In genomic region chr19:58060231-58060630, GRCh38 we compare ENCODE assay signal across 13 cellular contexts. TPM values are rescaled to one million over a fixed set of nuclear protein-coding genes. Genes with fewer than 3 reads are reported as not detected.
DNase-seq lines count a peak whose midpoint lies in the region; ATAC-seq, FAIRE-seq and TF ChIP-seq lines count a peak whose summit lies in the region.
"Had no signal": no experiment of that assay in that cellular context is flagged by ENCODE, and none has a peak within 500 bp of the region (broad histone marks: within the 10 kb centered on the region; RNA-seq: fewer than 3 reads in every experiment).

No MANE protein-coding gene starts in this region.

- H2AFZ ChIP-seq in Loucy (ENCODE audit: low read length), result no peak overlapping the region

- TF ChIP-seq CTCF in A673 (conservative IDR thresholded peaks at IDR 0.05; ENCODE audit: low read depth, low read length) (no peak), Loucy (conservative IDR thresholded peaks at IDR 0.05; ENCODE audit: low read length) (no peak), glutamatergic neuron (IDR thresholded peaks at IDR 0.05; ENCODE audit: partially characterized antibody, unreplicated experiment) (no peak), progenitor cell of endocrine pancreas (IDR thresholded peaks at IDR 0.05; ENCODE audit: unreplicated experiment) (no peak), pancreas (IDR thresholded peaks at IDR 0.05) (no peak)

- H3K9ac ChIP-seq in Loucy (ENCODE audit: low read depth, low read length, poor library complexity, severe bottlenecking), result peak overlapping the region; percentile 83

- H3K27me3 Mint-ChIP-seq in glutamatergic neuron (ENCODE audit: unreplicated experiment), result peaks cover 14% of the 10 kb centered on the region
- H3K27me3 Mint-ChIP-seq in progenitor cell of endocrine pancreas, result peaks cover 5% of the 10 kb centered on the region

- no peaks in the 10 kb centered on the region for H3K79me2 ChIP-seq in Loucy (ENCODE audit: insufficient read depth, low read length)

- intact Hi-C loops in A673 (cut with micrococcal nuclease; ENCODE audit: unreplicated experiment), result no loop called here
- intact Hi-C loops in pancreas (cut with DNase I), result no loop called here

- CTCF ChIA-PET in A673 (lab: Charles Lee), result no interaction called here

- no peaks in the 10 kb centered on the region for H3F3A ChIP-seq in Loucy (ENCODE audit: low read depth)

- H3K36me3 ChIP-seq in A673 (ENCODE audit: insufficient read depth, low read length, poor library complexity, severe bottlenecking) (peaks cover 5% of the 10 kb centered on the region), Loucy (ENCODE audit: insufficient read depth, low read length) (no peaks in the 10 kb centered on the region), pancreas (peaks cover 0 to 9% (median 0%) of the 10 kb centered on the region in 3 donors)

- H3K9me3 ChIP-seq in A673 (ENCODE audit: low read depth, low read length, poor library complexity, severe bottlenecking) (peaks cover 29% of the 10 kb centered on the region), Loucy (ENCODE audit: insufficient read depth, low read depth, low read length) (peaks cover 10% of the 10 kb centered on the region; the same call in 1 of the 2 replicates), pancreas (peaks cover 0 to 3% (median 0%) of the 10 kb centered on the region in 4 donors)

- in situ Hi-C loops in KBM-7 (cut with MboI; ENCODE audit: low pct_unique_long_range_greater_than_20kb, low sequenced_read_pairs), result no loop called here

- no peaks in the 10 kb centered on the region for H3K27me3 ChIP-seq in A673 (replicated peaks; ENCODE audit: insufficient read depth, low read depth, low read length, poor library complexity)
- H3K27me3 ChIP-seq in Loucy (ENCODE audit: insufficient read depth, low read length, poor library complexity, severe bottlenecking), result no peaks in the 10 kb centered on the region
- no peaks in the 10 kb centered on the region for H3K27me3 ChIP-seq in pancreas

- H4K20me1 ChIP-seq in Loucy (ENCODE audit: insufficient read depth, low read length, poor library complexity, severe bottlenecking), result no peaks in the 10 kb centered on the region

- H3K36me3 Mint-ChIP-seq in glutamatergic neuron (ENCODE audit: unreplicated experiment), result peaks cover 55% of the 10 kb centered on the region
- peaks cover 45% of the 10 kb centered on the region for H3K36me3 Mint-ChIP-seq in progenitor cell of endocrine pancreas (ENCODE audit: insufficient read depth)

- H3K9me2 ChIP-seq in Loucy (replicated peaks; ENCODE audit: low read depth, low read length), result no peaks in the 10 kb centered on the region

- H3K4me1 Mint-ChIP-seq in glutamatergic neuron (ENCODE audit: low read depth, unreplicated experiment) (peaks cover 5% of the 10 kb centered on the region), progenitor cell of endocrine pancreas (ENCODE audit: low read depth) (peaks cover 3% of the 10 kb centered on the region)

- H3K27ac ChIP-seq in A673 (ENCODE audit: low read depth, low read length, poor library complexity, severe bottlenecking) (no peak overlapping the region), pancreas (no peak overlapping the region)

- H3K4me3 Mint-ChIP-seq in glutamatergic neuron (ENCODE audit: unreplicated experiment) (peak overlapping the region; percentile 76), progenitor cell of endocrine pancreas (ENCODE audit: low read depth) (peak overlapping the region; percentile 59)
- H3K4me3 Mint-ChIP-seq: activated CD4-positive, alpha-beta memory T cell treated with anti-CD3 and anti-CD28 coated beads for 36 hours had no signal

- H3K4me2 ChIP-seq in Loucy (ENCODE audit: low read depth, low read length, poor library complexity, severe bottlenecking), result peak overlapping the region; percentile 65

- H3K4me3 ChIP-seq in A673 (ENCODE audit: low read depth, low read length, poor library complexity, severe bottlenecking), result peak overlapping the region; percentile 60
- H3K4me3 ChIP-seq in Loucy (ENCODE audit: low read length, poor library complexity, severe bottlenecking), result peak overlapping the region; percentile 75
- peak overlapping the region in 2 of 4 donors; percentile 53 to 55 for H3K4me3 ChIP-seq in pancreas

- H3K9me3 Mint-ChIP-seq in glutamatergic neuron (ENCODE audit: unreplicated experiment), result peaks cover 32% of the 10 kb centered on the region
- peaks cover 38% of the 10 kb centered on the region for H3K9me3 Mint-ChIP-seq in progenitor cell of endocrine pancreas (ENCODE audit: low read depth)

- H3K4me1 ChIP-seq in A673 (ENCODE audit: insufficient read depth, low read length, poor library complexity, severe bottlenecking), result no peaks in the 10 kb centered on the region
- peaks cover 7% of the 10 kb centered on the region for H3K4me1 ChIP-seq in Loucy (ENCODE audit: insufficient read depth, low read length, poor library complexity, severe bottlenecking)
- H3K4me1 ChIP-seq in pancreas, result no peaks in the 10 kb centered on the region

- H3K27ac Mint-ChIP-seq in glutamatergic neuron (ENCODE audit: unreplicated experiment), result peak overlapping the region; percentile 87
- peak overlapping the region; percentile 73 for H3K27ac Mint-ChIP-seq in progenitor cell of endocrine pancreas
- H3K27ac Mint-ChIP-seq: activated CD4-positive, alpha-beta memory T cell treated with anti-CD3 and anti-CD28 coated beads for 36 hours; CD14-positive monocyte had no signal

- 86 to 89% methylated on average over 24 of the region's 24 CpGs for WGBS in pancreas, 2 donors

- FAIRE-seq in pancreas (lab: Jason Lieb, UNC), result no peak

- no peak for DNase-seq in A673 (ENCODE audit: low spot score)
- DNase-seq in glutamatergic neuron, result no peak
- DNase-seq in progenitor cell of endocrine pancreas (ENCODE audit: low spot score, unreplicated experiment), result no peak
- no peak for DNase-seq in pancreas
- no peak for DNase-seq in NCI-H1694 (lab: John Stamatoyannopoulos, UW)
- DNase-seq in KBM-7, result no peak
- no peak for DNase-seq in ecto neural progenitor cell (ENCODE audit: low spot score)
- DNase-seq: activated CD4-positive, alpha-beta memory T cell treated with anti-CD3 and anti-CD28 coated beads for 36 hours; erythroblast; trophoblast cell had no signal

- POLR2A ChIA-PET in A673 (lab: Charles Lee; ENCODE audit: low non-redundant PET), result no interaction called here

- no peak for ATAC-seq in pancreas

- BruUV-seq in A673 (replicated peaks; lab: Mats Ljungman, UMichigan), result no TSS peak

RNA-seq across cellular contexts. Expression of gene ZNF135, which starts 1.1 kb away (rescaled TPM):
- 7.0 and 8.2 TPM in 2 replicates for total RNA-seq in A673 (2021)
- total RNA-seq in glutamatergic neuron (ENCODE audit: unreplicated experiment), result 16.6 TPM
- total RNA-seq in progenitor cell of endocrine pancreas, result 17.3 and 17.9 TPM in 2 replicates
- 1 to 10 TPM; 1.1 to 5.0 (median 2.0) TPM for total RNA-seq in pancreas
- polyA plus RNA-seq in pancreas, result 10 to 100 TPM in 1 of 2 donors, 1 to 10 TPM in 1; 8.5 to 11.6 TPM
- total RNA-seq: OCI-LY7 had no signal

RNA-seq across cellular contexts. Expression of gene ZSCAN1, which starts 26.4 kb away (rescaled TPM):
- total RNA-seq in A673 (2021), result 1.4 and 2.8 TPM in 2 replicates
- total RNA-seq in glutamatergic neuron (ENCODE audit: unreplicated experiment), result 7.7 TPM
- total RNA-seq in progenitor cell of endocrine pancreas, result 4.8 and 6.7 TPM in 2 replicates
- total RNA-seq in pancreas, result under 1 TPM in 5 of 6 donors, not detected in 1; 0.25 to 0.49 (median 0.32) TPM
- 1 to 10 TPM; 2.5 to 7.1 TPM for polyA plus RNA-seq in pancreas
- total RNA-seq: activated CD4-positive, alpha-beta memory T cell treated with anti-CD3 and anti-CD28 coated beads for 36 hours; OCI-LY7 had no signal
- polyA plus RNA-seq: CD14-positive monocyte had no signal

RNA-seq across cellular contexts. Expression of gene ZSCAN18, which starts 37.8 kb away (rescaled TPM):
- 26.1 and 38.4 TPM in 2 replicates for total RNA-seq in A673 (2021)
- 66.7 TPM for total RNA-seq in glutamatergic neuron (ENCODE audit: unreplicated experiment)
- 111 and 118 TPM in 2 replicates for total RNA-seq in progenitor cell of endocrine pancreas
- total RNA-seq in pancreas, result 10 to 100 TPM; 17.3 to 37.4 (median 21.1) TPM
- polyA plus RNA-seq in pancreas, result 10 to 100 TPM; 39.1 to 93.0 TPM
- total RNA-seq: OCI-LY7 had no signal

RNA-seq across cellular contexts. Expression of gene ZNF606, which starts 57.6 kb away (rescaled TPM):
- total RNA-seq in A673 (2021), result 16.7 and 17.8 TPM in 2 replicates
- total RNA-seq in glutamatergic neuron (ENCODE audit: unreplicated experiment), result 58.2 TPM
- 48.6 and 49.0 TPM in 2 replicates for total RNA-seq in progenitor cell of endocrine pancreas
- 1 to 10 TPM; 4.8 to 9.7 (median 6.3) TPM for total RNA-seq in pancreas
- 10 to 100 TPM; 10.9 to 12.2 TPM for polyA plus RNA-seq in pancreas
